Comparison of ENCODE assay signal across 1 cellular context in the genomic region with DNA sequence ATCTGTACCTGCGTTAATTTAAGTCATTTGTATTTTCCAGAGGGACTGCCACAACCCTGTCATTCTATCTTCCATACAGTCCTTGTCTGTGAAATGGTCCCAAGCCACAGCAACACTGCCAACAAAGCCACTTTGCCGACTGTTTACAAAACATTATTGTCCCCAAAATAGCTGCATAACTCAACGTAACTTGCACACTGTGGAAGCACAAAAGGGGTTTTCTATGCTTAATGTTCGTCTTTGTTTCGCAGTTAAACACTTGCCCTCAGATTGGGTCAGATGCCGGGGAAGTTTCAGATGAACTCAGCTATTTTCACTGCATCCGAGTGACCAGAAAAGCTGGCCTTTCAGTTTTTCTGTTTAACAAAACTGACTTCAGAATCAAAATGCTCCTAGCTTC.
TF ChIP-seq lines count a peak whose summit lies in the region.

No MANE protein-coding gene starts in this region.

TF ChIP-seq in GM23338, 12 proteins besides CTCF, POLR2A, EP300 and RAD21 (continued from another document):
- TF ChIP-seq, protein P1, sequence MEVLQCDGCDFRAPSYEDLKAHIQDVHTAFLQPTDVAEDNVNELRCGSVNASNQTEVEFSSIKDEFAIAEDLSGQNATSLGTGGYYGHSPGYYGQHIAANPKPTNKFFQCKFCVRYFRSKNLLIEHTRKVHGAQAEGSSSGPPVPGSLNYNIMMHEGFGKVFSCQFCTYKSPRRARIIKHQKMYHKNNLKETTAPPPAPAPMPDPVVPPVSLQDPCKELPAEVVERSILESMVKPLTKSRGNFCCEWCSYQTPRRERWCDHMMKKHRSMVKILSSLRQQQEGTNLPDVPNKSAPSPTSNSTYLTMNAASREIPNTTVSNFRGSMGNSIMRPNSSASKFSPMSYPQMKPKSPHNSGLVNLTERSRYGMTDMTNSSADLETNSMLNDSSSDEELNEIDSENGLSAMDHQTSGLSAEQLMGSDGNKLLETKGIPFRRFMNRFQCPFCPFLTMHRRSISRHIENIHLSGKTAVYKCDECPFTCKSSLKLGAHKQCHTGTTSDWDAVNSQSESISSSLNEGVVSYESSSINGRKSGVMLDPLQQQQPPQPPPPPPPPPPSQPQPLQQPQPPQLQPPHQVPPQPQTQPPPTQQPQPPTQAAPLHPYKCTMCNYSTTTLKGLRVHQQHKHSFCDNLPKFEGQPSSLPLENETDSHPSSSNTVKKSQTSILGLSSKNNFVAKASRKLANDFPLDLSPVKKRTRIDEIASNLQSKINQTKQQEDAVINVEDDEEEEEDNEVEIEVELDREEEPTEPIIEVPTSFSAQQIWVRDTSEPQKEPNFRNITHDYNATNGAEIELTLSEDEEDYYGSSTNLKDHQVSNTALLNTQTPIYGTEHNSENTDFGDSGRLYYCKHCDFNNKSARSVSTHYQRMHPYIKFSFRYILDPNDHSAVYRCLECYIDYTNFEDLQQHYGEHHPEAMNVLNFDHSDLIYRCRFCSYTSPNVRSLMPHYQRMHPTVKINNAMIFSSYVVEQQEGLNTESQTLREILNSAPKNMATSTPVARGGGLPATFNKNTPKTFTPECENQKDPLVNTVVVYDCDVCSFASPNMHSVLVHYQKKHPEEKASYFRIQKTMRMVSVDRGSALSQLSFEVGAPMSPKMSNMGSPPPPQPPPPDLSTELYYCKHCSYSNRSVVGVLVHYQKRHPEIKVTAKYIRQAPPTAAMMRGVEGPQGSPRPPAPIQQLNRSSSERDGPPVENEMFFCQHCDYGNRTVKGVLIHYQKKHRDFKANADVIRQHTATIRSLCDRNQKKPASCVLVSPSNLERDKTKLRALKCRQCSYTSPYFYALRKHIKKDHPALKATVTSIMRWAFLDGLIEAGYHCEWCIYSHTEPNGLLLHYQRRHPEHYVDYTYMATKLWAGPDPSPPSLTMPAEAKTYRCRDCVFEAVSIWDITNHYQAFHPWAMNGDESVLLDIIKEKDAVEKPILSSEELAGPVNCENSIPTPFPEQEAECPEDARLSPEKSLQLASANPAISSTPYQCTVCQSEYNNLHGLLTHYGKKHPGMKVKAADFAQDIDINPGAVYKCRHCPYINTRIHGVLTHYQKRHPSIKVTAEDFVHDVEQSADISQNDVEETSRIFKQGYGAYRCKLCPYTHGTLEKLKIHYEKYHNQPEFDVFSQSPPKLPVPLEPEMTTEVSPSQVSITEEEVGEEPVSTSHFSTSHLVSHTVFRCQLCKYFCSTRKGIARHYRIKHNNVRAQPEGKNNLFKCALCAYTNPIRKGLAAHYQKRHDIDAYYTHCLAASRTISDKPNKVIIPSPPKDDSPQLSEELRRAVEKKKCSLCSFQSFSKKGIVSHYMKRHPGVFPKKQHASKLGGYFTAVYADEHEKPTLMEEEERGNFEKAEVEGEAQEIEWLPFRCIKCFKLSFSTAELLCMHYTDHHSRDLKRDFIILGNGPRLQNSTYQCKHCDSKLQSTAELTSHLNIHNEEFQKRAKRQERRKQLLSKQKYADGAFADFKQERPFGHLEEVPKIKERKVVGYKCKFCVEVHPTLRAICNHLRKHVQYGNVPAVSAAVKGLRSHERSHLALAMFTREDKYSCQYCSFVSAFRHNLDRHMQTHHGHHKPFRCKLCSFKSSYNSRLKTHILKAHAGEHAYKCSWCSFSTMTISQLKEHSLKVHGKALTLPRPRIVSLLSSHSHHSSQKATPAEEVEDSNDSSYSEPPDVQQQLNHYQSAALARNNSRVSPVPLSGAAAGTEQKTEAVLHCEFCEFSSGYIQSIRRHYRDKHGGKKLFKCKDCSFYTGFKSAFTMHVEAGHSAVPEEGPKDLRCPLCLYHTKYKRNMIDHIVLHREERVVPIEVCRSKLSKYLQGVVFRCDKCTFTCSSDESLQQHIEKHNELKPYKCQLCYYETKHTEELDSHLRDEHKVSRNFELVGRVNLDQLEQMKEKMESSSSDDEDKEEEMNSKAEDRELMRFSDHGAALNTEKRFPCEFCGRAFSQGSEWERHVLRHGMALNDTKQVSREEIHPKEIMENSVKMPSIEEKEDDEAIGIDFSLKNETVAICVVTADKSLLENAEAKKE (CRISPR knock-in tag; IDR thresholded peaks at IDR 0.05), result no peak
- TF ChIP-seq POLR2AphosphoS5 (IDR thresholded peaks at IDR 0.05; ENCODE audit: low read depth) (no peak), NANOG (IDR thresholded peaks at IDR 0.05; ENCODE audit: borderline replicate concordance) (no peak), JUNB (IDR thresholded peaks at IDR 0.05; ENCODE audit: unreplicated experiment) (no peak), STAT1 (IDR thresholded peaks at IDR 0.05; ENCODE audit: unreplicated experiment) (no peak), ZNF114 (CRISPR knock-in tag; IDR thresholded peaks at IDR 0.05) (no peak)
- TF ChIP-seq, protein P2, sequence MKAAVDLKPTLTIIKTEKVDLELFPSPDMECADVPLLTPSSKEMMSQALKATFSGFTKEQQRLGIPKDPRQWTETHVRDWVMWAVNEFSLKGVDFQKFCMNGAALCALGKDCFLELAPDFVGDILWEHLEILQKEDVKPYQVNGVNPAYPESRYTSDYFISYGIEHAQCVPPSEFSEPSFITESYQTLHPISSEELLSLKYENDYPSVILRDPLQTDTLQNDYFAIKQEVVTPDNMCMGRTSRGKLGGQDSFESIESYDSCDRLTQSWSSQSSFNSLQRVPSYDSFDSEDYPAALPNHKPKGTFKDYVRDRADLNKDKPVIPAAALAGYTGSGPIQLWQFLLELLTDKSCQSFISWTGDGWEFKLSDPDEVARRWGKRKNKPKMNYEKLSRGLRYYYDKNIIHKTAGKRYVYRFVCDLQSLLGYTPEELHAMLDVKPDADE (IDR thresholded peaks at IDR 0.05), result no peak
